18 cellular contexts compared by ENCODE assay signal in genomic region chr20:12573428-12573827, GRCh38.
"Had no signal": no experiment of that assay in that cellular context is flagged by ENCODE, and none has a peak within 500 bp of the region (broad histone marks: within the 10 kb centered on the region; RNA-seq: fewer than 3 reads in every experiment).

No MANE protein-coding gene starts in this region.

- H3K4me1 ChIP-seq: lower lobe of right lung, psoas muscle had no signal

- H3K36me3 ChIP-seq: cardiac muscle cell, esophagus squamous epithelium, lower lobe of right lung, suprapubic skin, tibial artery had no signal

- DNase-seq: effector memory CD4-positive, alpha-beta T cell; esophagus squamous epithelium; foreskin melanocyte; head of caudate nucleus; hippocampal formation; kidney glomerular epithelial cell; lower lobe of right lung; mesenchymal stem cell; naive B cell; psoas muscle; small intestine; stimulated activated CD4-positive, alpha-beta T cell treated with anti-CD3 and anti-CD28 coated beads, Interleukin-2, amount 100 ng/mL, for 48 hours; stimulated activated naive CD4-positive, alpha-beta T cell treated with Interleukin-2 at 50 U/mL for 16 hours; tibial artery had no signal

- H3K27ac ChIP-seq: cardiac muscle cell, esophagus squamous epithelium, lower lobe of right lung, psoas muscle, tibial artery had no signal

- H3K4me3 ChIP-seq: cardiac muscle cell, esophagus squamous epithelium, lower lobe of right lung, psoas muscle, suprapubic skin, tibial artery had no signal

- H3K27me3 ChIP-seq: cardiac muscle cell, esophagus squamous epithelium, suprapubic skin, tibial artery had no signal

- ATAC-seq: left lobe of liver, lower lobe of right lung, psoas muscle, sciatic nerve had no signal

- H3K9me3 ChIP-seq: esophagus squamous epithelium, lower lobe of right lung, psoas muscle, suprapubic skin, tibial artery had no signal
